ENCODE assay signal across 13 cellular contexts in genomic region chr6:35078226-35078850, GRCh38.
"Had no signal": no experiment of that assay in that cellular context is flagged by ENCODE, and none has a peak within 500 bp of the region (broad histone marks: within the 10 kb centered on the region; RNA-seq: fewer than 3 reads in every experiment).

No MANE protein-coding gene starts in this region.

- H3K27me3 ChIP-seq: gastrocnemius medialis, heart left ventricle, stomach had no signal

- ATAC-seq: activated CD8-positive, alpha-beta T cell treated with anti-CD3 and anti-CD28 coated beads for 36 hours; activated T-cell treated with anti-CD3 and anti-CD28 coated beads, Interleukin-2, amount 50 U/mL, for 4 hours; effector memory CD8-positive, alpha-beta T cell; gastrocnemius medialis; heart left ventricle; naive thymus-derived CD4-positive, alpha-beta T cell had no signal

- DNase-seq: activated CD4-positive, alpha-beta T cell treated with anti-CD3 and anti-CD28 coated beads for 4 hours; activated CD8-positive, alpha-beta T cell treated with anti-CD3 and anti-CD28 coated beads for 36 hours; activated gamma-delta T cell; activated T-cell treated with anti-CD3 and anti-CD28 coated beads, Interleukin-2, amount 50 U/mL, for 4 hours; dermis blood vessel endothelial cell; effector memory CD8-positive, alpha-beta T cell; naive thymus-derived CD4-positive, alpha-beta T cell; stomach; T-helper 2 cell had no signal

- H3K4me3 ChIP-seq: gastrocnemius medialis, heart left ventricle, stomach, thoracic aorta had no signal

- H3K27ac ChIP-seq: gastrocnemius medialis, heart left ventricle, thoracic aorta had no signal

- FAIRE-seq: urothelium cell line had no signal

- H3K4me1 ChIP-seq: gastrocnemius medialis had no signal

- H3K9me3 ChIP-seq: gastrocnemius medialis, heart left ventricle, stomach, thoracic aorta had no signal
